In genomic region chr1:25615563-25616079, GRCh38 we compare ENCODE assay signal across 7 cellular contexts. TPM values are rescaled to one million over a fixed set of nuclear protein-coding genes. Genes with fewer than 3 reads are reported as not detected.
DNase-seq lines count a peak whose midpoint lies in the region; ATAC-seq and TF ChIP-seq lines count a peak whose summit lies in the region.

No MANE protein-coding gene starts in this region.

- POLR2A ChIA-PET in Panc1 (lab: Charles Lee): no interaction called here

- no peaks in the 10 kb centered on the region for H3K36me3 ChIP-seq in Panc1 (ENCODE audit: control insufficient read depth, insufficient read depth, low read length)

- BruUV-seq in Panc1 (replicated peaks; lab: Mats Ljungman, UMichigan): no TSS peak

- CTCF ChIA-PET in Panc1 (lab: Charles Lee): no interaction called here

- H3K27me3 ChIP-seq in Panc1 (ENCODE audit: control insufficient read depth, insufficient read depth, low read length): peaks cover 32% of the 10 kb centered on the region

- ATAC-seq in GM21576 (IDR thresholded peaks at IDR 0.05; ENCODE audit: unreplicated experiment) (peak; percentile 2), Panc1 (peak; percentile 40)

- DNase-seq in Panc1 (ENCODE audit: low read depth, low spot score) (no peak), epithelial cell of proximal tubule (ENCODE audit: low read depth) (no peak), pons (ENCODE audit: low spot score) (peak; percentile 35), cerebellum (ENCODE audit: low spot score) (no peak), DMS79 (lab: John Stamatoyannopoulos, UW) (no peak)
- DNase-seq in activated CD4-positive, CD25-positive, alpha-beta regulatory T cell (lab: John Stamatoyannopoulos, UW): no peak

- intact Hi-C loops in Panc1 (cut with micrococcal nuclease; ENCODE audit: unreplicated experiment): no loop called here

- TF ChIP-seq CTCF in Panc1 (IDR thresholded peaks at IDR 0.05) (no peak), epithelial cell of proximal tubule (conservative IDR thresholded peaks at IDR 0.05; ENCODE audit: low read depth, low read length) (no peak)

- H3K9me3 ChIP-seq in Panc1 (ENCODE audit: control insufficient read depth, insufficient read depth, low read depth, low read length): no peaks in the 10 kb centered on the region

- H3K4me3 ChIP-seq in Panc1 (ENCODE audit: low read depth in 2 of 2, low read length in 2 of 2) (peak overlapping the region; percentile 60 to 61), epithelial cell of proximal tubule (ENCODE audit: low read depth, low read length) (peak overlapping the region; percentile 52)

- H3K27ac ChIP-seq in Panc1 (ENCODE audit: low read length): no peak overlapping the region; the same call in 1 of the 2 replicates

- H3K4me1 ChIP-seq in Panc1 (ENCODE audit: control insufficient read depth, insufficient read depth, low read length): peaks cover 10% of the 10 kb centered on the region

- in situ Hi-C loops in Panc1 (cut with HindIII; ENCODE audit: low pct_unique_long_range_greater_than_20kb, low sequenced_read_pairs): no loop called here

RNA-seq across cellular contexts. Expression of gene MAN1C1, which starts 1.0 kb away (rescaled TPM):
- total RNA-seq in Panc1 (2021; ENCODE audit: unreplicated experiment) (1.5 TPM), epithelial cell of proximal tubule (0.63 and 1.2 TPM in 2 replicates), cerebellum (14.7 TPM)
- 1.8 TPM for polyA plus RNA-seq in Panc1 (2012; ENCODE audit: insufficient read length)
